8 cellular contexts compared by ENCODE assay signal in the genomic region with DNA sequence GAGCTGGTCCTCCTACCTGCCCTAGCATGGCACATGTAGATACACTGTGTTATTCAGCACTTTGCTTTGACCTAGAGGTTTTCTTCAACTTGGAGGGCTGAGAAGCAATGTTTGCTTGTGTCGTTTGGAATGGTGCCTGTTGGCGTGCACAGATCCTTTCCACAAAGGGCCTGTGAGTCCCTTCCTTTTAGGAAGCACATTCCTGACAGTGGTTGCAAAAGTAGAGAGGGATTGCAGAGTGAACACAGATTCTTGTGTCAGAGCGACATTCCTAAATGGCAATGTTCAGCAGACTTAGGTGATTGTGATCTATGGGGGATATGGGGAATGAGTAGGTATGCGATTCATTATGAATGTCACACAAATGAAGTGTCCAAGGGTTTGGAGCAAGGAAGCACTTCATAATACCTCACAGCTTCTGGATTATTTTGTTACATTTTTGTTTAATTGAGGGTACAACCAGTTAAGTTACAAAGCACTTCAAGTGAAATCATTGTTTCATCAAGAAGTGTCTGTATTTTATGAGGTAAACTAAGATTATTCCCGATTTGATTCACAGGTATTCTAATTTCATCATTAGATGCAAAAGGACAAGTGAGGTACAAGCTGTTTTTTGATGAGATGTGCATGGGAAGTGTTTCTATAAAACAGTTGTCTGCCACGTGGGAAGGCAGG. TPM values are rescaled to one million over a fixed set of nuclear protein-coding genes. Genes with fewer than 3 reads are reported as not detected.
DNase-seq lines count a peak whose midpoint lies in the region; ATAC-seq, FAIRE-seq and TF ChIP-seq lines count a peak whose summit lies in the region.

No MANE protein-coding gene starts in this region.

- H3K4me1 Mint-ChIP-seq in mesothelial cell of epicardium, result peaks cover 24% of the 10 kb centered on the region

- H4K20me1 ChIP-seq in KMS-11 (ENCODE audit: insufficient read depth), result no peaks in the 10 kb centered on the region

- DNase-seq in A549 (ENCODE audit: low read depth in 1 of 2, low spot score in 1 of 2) (no peak), coronary artery (ENCODE audit: low spot score) (peak; percentile 79), mesothelial cell of epicardium (ENCODE audit: low spot score in 2 of 2, unreplicated experiment in 2 of 2) (no peak), NOMO-1 (lab: John Stamatoyannopoulos, UW; ENCODE audit: unreplicated experiment in 2 of 2) (no peak), omental fat pad (ENCODE audit: low spot score) (no peak), GM13976 (ENCODE audit: low spot score) (no peak)

- no peak for TF ChIP-seq POLR2A in A549 (IDR thresholded peaks at IDR 0.05; ENCODE audit: low read length)

- TF ChIP-seq RAD21 in A549 (conservative IDR thresholded peaks at IDR 0.05 in 1 of 2, IDR thresholded peaks at IDR 0.05 in 1 of 2), result no peak

- peaks cover 9% of the 10 kb centered on the region for H3K27me3 Mint-ChIP-seq in mesothelial cell of epicardium (ENCODE audit: low read depth)

- H3K27ac ChIP-seq in A549 (peak overlapping the region in 1 of 2 experiments; percentile 67; a peak in 4 of 6 replicates), KMS-11 (no peak overlapping the region), coronary artery (peak overlapping the region in 1 of 2 donors; percentile 76)

- no peaks in the 10 kb centered on the region for H3K9me3 ChIP-seq in A549

- H3K4me3 ChIP-seq in A549, result no peak overlapping the region
- no peak overlapping the region for H3K4me3 ChIP-seq in KMS-11 (IDR thresholded peaks at IDR 0.05; ENCODE audit: insufficient read depth, low read depth, low read length)
- peak overlapping the region; percentile 74 for H3K4me3 ChIP-seq in coronary artery

- TF ChIP-seq EP300 in A549 (IDR thresholded peaks at IDR 0.05), result no peak

- POLR2A ChIA-PET in A549 (lab: Yijun Ruan, JAX), result no interaction called here

- in situ Hi-C loops in GM13976 (cut with MboI; ENCODE audit: low sequenced_read_pairs, unreplicated experiment), result no loop called here

- 76% methylated on average over 6 of the region's 6 CpGs for WGBS in A549 (ENCODE audit: missing lambda C conversion rate)

- TF ChIP-seq CTCF in A549 (IDR thresholded peaks at IDR 0.05), result no peak
- no peak for TF ChIP-seq CTCF in KMS-11 (conservative IDR thresholded peaks at IDR 0.05; ENCODE audit: low read depth, low read length)
- no peak for TF ChIP-seq CTCF in coronary artery (IDR thresholded peaks at IDR 0.05)
- TF ChIP-seq CTCF in mesothelial cell of epicardium (IDR thresholded peaks at IDR 0.05; ENCODE audit: unreplicated experiment), result no peak
- no peak for TF ChIP-seq CTCF in omental fat pad (IDR thresholded peaks at IDR 0.05)
- TF ChIP-seq CTCF in GM13976 (IDR thresholded peaks at IDR 0.05; ENCODE audit: borderline replicate concordance, control extremely low read depth, extremely low read depth, insufficient read depth, missing control alignments), result no peak

- CTCF ChIA-PET in A549 (lab: Yijun Ruan, JAX), result interaction anchor here (1.6 kb wide), 1 partner anchor 63 kb away, joined by 3 read pairs; no protein-coding TSS in a partner anchor

- H2AFZ ChIP-seq in KMS-11 (ENCODE audit: low read depth), result peak overlapping the region; percentile 89

- peak overlapping the region; percentile 86 for H3K4me2 ChIP-seq in A549
- peak overlapping the region; percentile 67; the same call in 1 of the 2 replicates for H3K4me2 ChIP-seq in KMS-11

- H3K4me3 Mint-ChIP-seq in mesothelial cell of epicardium, result peak overlapping the region; percentile 91

- peaks cover 17% of the 10 kb centered on the region; the same call in 2 of the 3 replicates for H3K4me1 ChIP-seq in A549
- H3K4me1 ChIP-seq in KMS-11 (ENCODE audit: low read depth, poor library complexity, severe bottlenecking), result peaks cover 39% of the 10 kb centered on the region

- no peak overlapping the region for H3K9ac ChIP-seq in KMS-11

- H3K79me2 ChIP-seq in KMS-11 (ENCODE audit: insufficient read depth, low read depth), result no peaks in the 10 kb centered on the region

- FAIRE-seq in A549 (lab: Jason Lieb, UNC), result no peak

- H3K36me3 ChIP-seq in KMS-11 (ENCODE audit: insufficient read depth), result no peaks in the 10 kb centered on the region

- no peaks in the 10 kb centered on the region for H3K36me3 Mint-ChIP-seq in mesothelial cell of epicardium

- H3K27me3 ChIP-seq in KMS-11 (ENCODE audit: insufficient read depth, low read depth), result no peaks in the 10 kb centered on the region

- ATAC-seq in A549, result no peak
- no peak for ATAC-seq in omental fat pad (ENCODE audit: low FRiP score)
- no peak for ATAC-seq in HG02623 (IDR thresholded peaks at IDR 0.05; ENCODE audit: unreplicated experiment)

- peak overlapping the region; percentile 87 for H3K27ac Mint-ChIP-seq in mesothelial cell of epicardium

- H3K9me3 Mint-ChIP-seq in mesothelial cell of epicardium, result no peaks in the 10 kb centered on the region

TF ChIP-seq in A549, 52 proteins besides CTCF, POLR2A, EP300 and RAD21:
- TF ChIP-seq JUNB (IDR thresholded peaks at IDR 0.05), result no peak
- no peak for TF ChIP-seq HOXB5 (CRISPR knock-in tag; IDR thresholded peaks at IDR 0.05)
- TF ChIP-seq BHLHE40 (IDR thresholded peaks at IDR 0.05; ENCODE audit: low read depth, low read length), result no peak
- no peak for TF ChIP-seq CHD4 (IDR thresholded peaks at IDR 0.05; ENCODE audit: borderline replicate concordance)
- no peak for TF ChIP-seq RARB (CRISPR knock-in tag; IDR thresholded peaks at IDR 0.05)
- TF ChIP-seq TFCP2L1 (CRISPR knock-in tag; IDR thresholded peaks at IDR 0.05), result no peak
- no peak for TF ChIP-seq EHMT2 (IDR thresholded peaks at IDR 0.05; ENCODE audit: low read depth)
- TF ChIP-seq ZSCAN20 (CRISPR knock-in tag; IDR thresholded peaks at IDR 0.05), result no peak
- TF ChIP-seq KDM1A (IDR thresholded peaks at IDR 0.05; ENCODE audit: low read depth), result no peak
- TF ChIP-seq NR3C1 (IDR thresholded peaks at IDR 0.05), result no peak
- no peak for TF ChIP-seq NPAS2 (CRISPR knock-in tag; IDR thresholded peaks at IDR 0.05; ENCODE audit: borderline replicate concordance)
- TF ChIP-seq FOSB (CRISPR knock-in tag; IDR thresholded peaks at IDR 0.05), result no peak
- TF ChIP-seq, protein P1, sequence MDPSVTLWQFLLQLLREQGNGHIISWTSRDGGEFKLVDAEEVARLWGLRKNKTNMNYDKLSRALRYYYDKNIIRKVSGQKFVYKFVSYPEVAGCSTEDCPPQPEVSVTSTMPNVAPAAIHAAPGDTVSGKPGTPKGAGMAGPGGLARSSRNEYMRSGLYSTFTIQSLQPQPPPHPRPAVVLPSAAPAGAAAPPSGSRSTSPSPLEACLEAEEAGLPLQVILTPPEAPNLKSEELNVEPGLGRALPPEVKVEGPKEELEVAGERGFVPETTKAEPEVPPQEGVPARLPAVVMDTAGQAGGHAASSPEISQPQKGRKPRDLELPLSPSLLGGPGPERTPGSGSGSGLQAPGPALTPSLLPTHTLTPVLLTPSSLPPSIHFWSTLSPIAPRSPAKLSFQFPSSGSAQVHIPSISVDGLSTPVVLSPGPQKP (IDR thresholded peaks at IDR 0.05; ENCODE audit: low read depth, low read length), result no peak
- no peak for TF ChIP-seq FOXS1 (CRISPR knock-in tag; IDR thresholded peaks at IDR 0.05)
- no peak for TF ChIP-seq EHF (CRISPR knock-in tag; IDR thresholded peaks at IDR 0.05)

RNA-seq across cellular contexts. Expression of a gene that starts 0.7 kb away (rescaled TPM):
- polyA plus RNA-seq in A549 (2011; rRNA removed) (0.49 and 0.65 TPM in 2 replicates), A549 (2017; fragmentation: RNase III; extraction: RNeasy Plus Mini Kit Qiagen cat#74134 plus additional on column Dnase treatment) (0.17 to 0.36 TPM (median 0.31 TPM) in 3 replicates)
- 0.35 and 0.41 TPM in 2 replicates for polyA plus RNA-seq in A549 (2012; cell fraction: cytosol; rRNA removed)
- polyA plus RNA-seq in A549 (2012; cell fraction: nucleus; rRNA removed), result 0.41 and 0.47 TPM in 2 replicates
- polyA minus RNA-seq in A549 (2011; rRNA and poly(A)+ RNA removed), result 0.63 and 0.91 TPM in 2 replicates
- total RNA-seq in mesothelial cell of epicardium (5.1 to 5.5 TPM (median 5.4 TPM) in 3 replicates), omental fat pad (10 to 100 TPM; 13.3 to 43.5 (median 26.8) TPM)
